In genomic region chr9:94805585-94805984, GRCh38 we compare ENCODE assay signal across 1 cellular context.
TF ChIP-seq lines count a peak whose summit lies in the region.

No MANE protein-coding gene starts in this region.

TF ChIP-seq in HEK293, 187 proteins besides CTCF, POLR2A, EP300 and RAD21 (continued from another document):
- TF ChIP-seq PRDM6 (tag by site-specific recombination; IDR thresholded peaks at IDR 0.05) (peak; percentile 85), SCRT1 (tag by site-specific recombination; IDR thresholded peaks at IDR 0.05; ENCODE audit: borderline replicate concordance) (no peak), ZNF23 (tag by site-specific recombination; IDR thresholded peaks at IDR 0.05; ENCODE audit: borderline replicate concordance) (no peak), IKZF3 (tag by site-specific recombination; IDR thresholded peaks at IDR 0.05) (peak; percentile 54; the same call in 1 of the 2 replicates), ZNF639 (tag by site-specific recombination; IDR thresholded peaks at IDR 0.05) (no peak), KLF8 (tag by site-specific recombination; IDR thresholded peaks at IDR 0.05) (no peak), INSM2 (tag by site-specific recombination; IDR thresholded peaks at IDR 0.05) (no peak), MYNN (tag by site-specific recombination; IDR thresholded peaks at IDR 0.05; ENCODE audit: borderline replicate concordance) (no peak), ZSCAN5A (tag by site-specific recombination; IDR thresholded peaks at IDR 0.05) (no peak), ZNF785 (tag by site-specific recombination; IDR thresholded peaks at IDR 0.05) (no peak), ZNF514 (tag by site-specific recombination; IDR thresholded peaks at IDR 0.05) (no peak), ZBTB20 (tag by site-specific recombination; IDR thresholded peaks at IDR 0.05) (peak; percentile 86), KLF1 (tag by site-specific recombination; IDR thresholded peaks at IDR 0.05) (peak; percentile 74), ZNF366 (tag by site-specific recombination; conservative IDR thresholded peaks at IDR 0.05) (no peak)
